In genomic region chr17:34579979-34580684, GRCh38 we compare ENCODE assay signal across 9 cellular contexts. TPM values are rescaled to one million over a fixed set of nuclear protein-coding genes. Genes with fewer than 3 reads are reported as not detected.
DNase-seq lines count a peak whose midpoint lies in the region; ATAC-seq and TF ChIP-seq lines count a peak whose summit lies in the region.
"Had no signal": no experiment of that assay in that cellular context is flagged by ENCODE, and none has a peak within 500 bp of the region (broad histone marks: within the 10 kb centered on the region; RNA-seq: fewer than 3 reads in every experiment).

No MANE protein-coding gene starts in this region.

- H3K4me3 ChIP-seq in hepatocyte = peak overlapping the region; percentile 52
- peak overlapping the region; percentile 14 to 50 (median 31) for H3K4me3 ChIP-seq in skin epidermis

- H3K27ac ChIP-seq in hepatocyte (no peak overlapping the region), skin epidermis (no peak overlapping the region), RWPE1 (no peak overlapping the region)

- H3K27me3 ChIP-seq in hepatocyte = peaks cover 97% of the 10 kb centered on the region

- POLR2A ChIA-PET in activated CD8-positive, alpha-beta T cell treated with anti-CD3 and anti-CD28 coated beads for 36 hours (lab: Charles Lee) = no interaction called here
- POLR2A ChIA-PET in RWPE1 (lab: Yijun Ruan, JAX; ENCODE audit: low non-redundant PET) = no interaction called here

- peaks cover 73% of the 10 kb centered on the region for H3K27me3 Mint-ChIP-seq in activated CD8-positive, alpha-beta T cell treated with anti-CD3 and anti-CD28 coated beads for 36 hours

- no peaks in the 10 kb centered on the region for H3K36me3 ChIP-seq in hepatocyte (replicated peaks; ENCODE audit: insufficient read depth, low read depth)

- no peaks in the 10 kb centered on the region for H4K20me1 ChIP-seq in hepatocyte (ENCODE audit: insufficient read depth, poor library complexity, severe bottlenecking)

- TF ChIP-seq CTCF in activated CD8-positive, alpha-beta T cell treated with anti-CD3 and anti-CD28 coated beads for 36 hours (IDR thresholded peaks at IDR 0.05) = no peak
- no peak for TF ChIP-seq CTCF in hepatocyte (IDR thresholded peaks at IDR 0.05; ENCODE audit: poor library complexity)
- no peak for TF ChIP-seq CTCF in RWPE1 (conservative IDR thresholded peaks at IDR 0.05; ENCODE audit: low read depth)

- CTCF ChIA-PET in activated CD8-positive, alpha-beta T cell treated with anti-CD3 and anti-CD28 coated beads for 36 hours (lab: Charles Lee) = interaction anchor here (0.7 to 1.4 kb wide), 3 partner anchors 8 to 539 kb away, joined by 3 read pairs; no protein-coding TSS in a partner anchor
- CTCF ChIA-PET in RWPE1 (lab: Yijun Ruan, JAX) = interaction anchor here (0.6 kb wide), 1 partner anchor 538 kb away, joined by 3 read pairs; no protein-coding TSS in a partner anchor

- DNase-seq in NCI-H1417 (lab: John Stamatoyannopoulos, UW) (peak in 2 of 3 experiments; percentile 60 to 63), NCI-H1417 treated with DMSO at 0.1 percent for 48 hours (lab: John Stamatoyannopoulos, UW) (no peak), hepatocyte (ENCODE audit: low spot score) (peak; percentile 37), OCI-M2 (lab: John Stamatoyannopoulos, UW; ENCODE audit: unreplicated experiment) (no peak), RWPE1 (ENCODE audit: low spot score) (no peak)
- DNase-seq in activated CD8-positive, alpha-beta T cell treated with anti-CD3 and anti-CD28 coated beads for 36 hours = peak; percentile 15

- H3K9me3 ChIP-seq in hepatocyte (ENCODE audit: low read depth) = no peaks in the 10 kb centered on the region

- no peak overlapping the region for H3K27ac Mint-ChIP-seq in activated CD8-positive, alpha-beta T cell treated with anti-CD3 and anti-CD28 coated beads for 36 hours

- no peaks in the 10 kb centered on the region for H3K79me2 ChIP-seq in hepatocyte

- peak overlapping the region; percentile 93 for H3K4me2 ChIP-seq in hepatocyte

- peak overlapping the region; percentile 53 for H2AFZ ChIP-seq in hepatocyte

- H3K9me3 Mint-ChIP-seq in activated CD8-positive, alpha-beta T cell treated with anti-CD3 and anti-CD28 coated beads for 36 hours = no peaks in the 10 kb centered on the region

- peaks cover 26% of the 10 kb centered on the region for H3K4me1 ChIP-seq in hepatocyte (ENCODE audit: insufficient read depth)

- intact Hi-C loops in activated CD8-positive, alpha-beta T cell treated with anti-CD3 and anti-CD28 coated beads for 36 hours (cut with micrococcal nuclease) = no loop called here

- peak overlapping the region; percentile 40 for H3K4me3 Mint-ChIP-seq in activated CD8-positive, alpha-beta T cell treated with anti-CD3 and anti-CD28 coated beads for 36 hours

- H3K36me3 Mint-ChIP-seq in activated CD8-positive, alpha-beta T cell treated with anti-CD3 and anti-CD28 coated beads for 36 hours (ENCODE audit: low read depth) = no peaks in the 10 kb centered on the region

- no peak for ATAC-seq in activated CD8-positive, alpha-beta T cell treated with anti-CD3 and anti-CD28 coated beads for 36 hours
- no peak for ATAC-seq in HG03442 (IDR thresholded peaks at IDR 0.05; ENCODE audit: unreplicated experiment)

- H3K9me2 ChIP-seq in hepatocyte (replicated peaks; ENCODE audit: insufficient read depth) = no peaks in the 10 kb centered on the region

- WGBS in hepatocyte (ENCODE audit: low lambda C conversion rate, missing lambda C conversion rate) = 2% methylated on average over 51 of the region's 52 CpGs

- peaks cover 13% of the 10 kb centered on the region for H3K4me1 Mint-ChIP-seq in activated CD8-positive, alpha-beta T cell treated with anti-CD3 and anti-CD28 coated beads for 36 hours (ENCODE audit: low read depth)

RNA-seq across cellular contexts. Expression of gene TMEM132E, which starts 0.8 kb away (rescaled TPM):
- under 1 TPM in 1 of 2 experiments, not detected in 1; 0.07 TPM for total RNA-seq in activated CD8-positive, alpha-beta T cell treated with anti-CD3 and anti-CD28 coated beads for 36 hours
- total RNA-seq in hepatocyte = 0.27 and 0.28 TPM in 2 replicates
- 0.98 and 1.2 TPM in 2 replicates for polyA plus RNA-seq in hepatocyte
- total RNA-seq: lung microvascular endothelial cell had no signal

Comparison
In these comparisons a context has a peak if more than half of its experiments do, and no peak if none do; other contexts are left out.
1. DNase-seq: peak in NCI-H1417 (2 of 3), activated CD8-positive, alpha-beta T cell treated with anti-CD3 and anti-CD28 coated beads for 36 hours (single experiment) and hepatocyte (single experiment); none in NCI-H1417 treated with DMSO at 0.1 percent for 48 hours (single experiment), OCI-M2 (single experiment) and RWPE1 (single experiment).